Comparison of ENCODE assay signal across 21 cellular contexts in the genomic region with DNA sequence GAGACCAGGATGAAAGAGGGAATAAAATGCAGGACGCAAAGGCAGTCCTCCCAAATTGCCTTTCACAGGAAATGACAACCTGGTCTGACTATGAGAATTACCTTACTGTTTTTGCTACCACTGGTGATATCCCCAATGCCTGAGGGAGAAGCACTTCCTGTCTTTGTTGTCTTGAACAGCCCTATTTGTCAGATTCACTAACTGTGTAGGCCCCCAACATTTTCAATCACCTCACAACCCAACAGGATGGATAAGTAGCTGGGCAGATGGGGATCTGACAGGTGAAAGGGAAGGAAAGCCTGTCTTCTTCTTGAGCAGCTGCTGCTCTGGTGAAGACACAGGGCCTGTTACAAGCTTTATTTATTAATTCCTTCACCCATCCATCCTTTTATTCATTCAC. TPM values are rescaled to one million over a fixed set of nuclear protein-coding genes. Genes with fewer than 3 reads are reported as not detected.
DNase-seq lines count a peak whose midpoint lies in the region; ATAC-seq and TF ChIP-seq lines count a peak whose summit lies in the region.
"Had no signal": no experiment of that assay in that cellular context is flagged by ENCODE, and none has a peak within 500 bp of the region (broad histone marks: within the 10 kb centered on the region; RNA-seq: fewer than 3 reads in every experiment).

No MANE protein-coding gene starts in this region.

- no peak for ATAC-seq in activated naive CD4-positive, alpha-beta T cell treated with anti-CD3 and anti-CD28 coated beads, Interleukin-2, amount 50 U/mL, for 72 hours
- ATAC-seq in activated CD8-positive, alpha-beta T cell treated with anti-CD3 and anti-CD28 coated beads for 36 hours: no peak

- H3K4me3 Mint-ChIP-seq in activated naive CD4-positive, alpha-beta T cell treated with anti-CD3 and anti-CD28 coated beads, Interleukin-2, amount 10 ng/mL, durations not matched to agents 7 days and 5 days: no peak overlapping the region
- H3K4me3 Mint-ChIP-seq in nephron progenitor cell: no peak overlapping the region
- H3K4me3 Mint-ChIP-seq in activated CD8-positive, alpha-beta T cell treated with anti-CD3 and anti-CD28 coated beads for 36 hours: no peak overlapping the region
- H3K4me3 Mint-ChIP-seq: CD4-positive, alpha-beta memory T cell had no signal

- intact Hi-C loops in activated CD8-positive, alpha-beta T cell treated with anti-CD3 and anti-CD28 coated beads for 36 hours (cut with micrococcal nuclease): no loop called here

- peak overlapping the region; percentile 17 for H3K27ac Mint-ChIP-seq in activated naive CD4-positive, alpha-beta T cell treated with anti-CD3 and anti-CD28 coated beads, Interleukin-2, amount 10 ng/mL, durations not matched to agents 7 days and 5 days
- no peak overlapping the region for H3K27ac Mint-ChIP-seq in activated naive CD4-positive, alpha-beta T cell treated with anti-CD3 and anti-CD28 coated beads, Interleukin-2, amount 50 U/mL, for 72 hours
- H3K27ac Mint-ChIP-seq in nephron progenitor cell: no peak overlapping the region
- H3K27ac Mint-ChIP-seq in activated CD8-positive, alpha-beta T cell treated with anti-CD3 and anti-CD28 coated beads for 36 hours: no peak overlapping the region
- H3K27ac Mint-ChIP-seq: CD4-positive, alpha-beta memory T cell had no signal

- CTCF ChIA-PET in activated naive CD4-positive, alpha-beta T cell treated with anti-CD3 and anti-CD28 coated beads, Interleukin-2, amount 10 ng/mL, durations not matched to agents 7 days and 5 days (lab: Charles Lee): interaction anchor here (1.0 to 1.7 kb wide), 5 partner anchors 15 to 86 kb away, joined by 3 to 5 read pairs (median 3); no protein-coding TSS in a partner anchor
- CTCF ChIA-PET in activated CD8-positive, alpha-beta T cell treated with anti-CD3 and anti-CD28 coated beads for 36 hours (lab: Charles Lee): interaction anchor here (1.2 to 2.4 kb wide), 4 partner anchors 13 to 69 kb away, joined by 3 to 12 read pairs (median 4); no protein-coding TSS in a partner anchor

- peaks cover 10% of the 10 kb centered on the region for H3K4me1 Mint-ChIP-seq in activated naive CD4-positive, alpha-beta T cell treated with anti-CD3 and anti-CD28 coated beads, Interleukin-2, amount 10 ng/mL, durations not matched to agents 7 days and 5 days
- no peaks in the 10 kb centered on the region for H3K4me1 Mint-ChIP-seq in nephron progenitor cell
- peaks cover 2% of the 10 kb centered on the region for H3K4me1 Mint-ChIP-seq in activated CD8-positive, alpha-beta T cell treated with anti-CD3 and anti-CD28 coated beads for 36 hours (ENCODE audit: low read depth)

- POLR2A ChIA-PET in activated CD8-positive, alpha-beta T cell treated with anti-CD3 and anti-CD28 coated beads for 36 hours (lab: Charles Lee): interaction anchor here (0.9 kb wide), 1 partner anchor 12 kb away, joined by 3 read pairs; no protein-coding TSS in a partner anchor

- H3K27me3 Mint-ChIP-seq in activated naive CD4-positive, alpha-beta T cell treated with anti-CD3 and anti-CD28 coated beads, Interleukin-2, amount 10 ng/mL, durations not matched to agents 7 days and 5 days: peaks cover 16% of the 10 kb centered on the region
- no peaks in the 10 kb centered on the region for H3K27me3 Mint-ChIP-seq in nephron progenitor cell (ENCODE audit: low read depth, poor library complexity)
- peaks cover 1% of the 10 kb centered on the region for H3K27me3 Mint-ChIP-seq in activated CD8-positive, alpha-beta T cell treated with anti-CD3 and anti-CD28 coated beads for 36 hours

- DNase-seq in activated naive CD4-positive, alpha-beta T cell treated with anti-CD3 and anti-CD28 coated beads, Interleukin-2, amount 10 ng/mL, durations not matched to agents 7 days and 5 days: no peak
- no peak for DNase-seq in activated naive CD4-positive, alpha-beta T cell treated with anti-CD3 and anti-CD28 coated beads, Interleukin-2, amount 50 U/mL, for 72 hours (ENCODE audit: low spot score in 2 of 2)
- DNase-seq in NCI-H226: peak; percentile 17
- peak; percentile 44 for DNase-seq in dermis blood vessel endothelial cell
- no peak for DNase-seq in nephron progenitor cell
- no peak for DNase-seq in activated CD8-positive, alpha-beta T cell treated with anti-CD3 and anti-CD28 coated beads for 36 hours
- DNase-seq in midbrain (lab: John Stamatoyannopoulos, UW): no peak
- DNase-seq: C1 segment of cervical spinal cord; Calu3; CD4-positive, alpha-beta memory T cell; COR-L47; DMS53; DMS79 treated with DMSO at 0.1 percent for 48 hours; GF-D8; H7; HCEC 1CT had no signal

- H3K9me3 Mint-ChIP-seq in activated naive CD4-positive, alpha-beta T cell treated with anti-CD3 and anti-CD28 coated beads, Interleukin-2, amount 10 ng/mL, durations not matched to agents 7 days and 5 days: peaks cover 1% of the 10 kb centered on the region
- no peaks in the 10 kb centered on the region for H3K9me3 Mint-ChIP-seq in activated naive CD4-positive, alpha-beta T cell treated with anti-CD3 and anti-CD28 coated beads, Interleukin-2, amount 50 U/mL, for 72 hours
- no peaks in the 10 kb centered on the region for H3K9me3 Mint-ChIP-seq in nephron progenitor cell
- H3K9me3 Mint-ChIP-seq in activated CD8-positive, alpha-beta T cell treated with anti-CD3 and anti-CD28 coated beads for 36 hours: no peaks in the 10 kb centered on the region

- H3K36me3 Mint-ChIP-seq in activated naive CD4-positive, alpha-beta T cell treated with anti-CD3 and anti-CD28 coated beads, Interleukin-2, amount 10 ng/mL, durations not matched to agents 7 days and 5 days: peaks cover 4% of the 10 kb centered on the region
- H3K36me3 Mint-ChIP-seq in activated naive CD4-positive, alpha-beta T cell treated with anti-CD3 and anti-CD28 coated beads, Interleukin-2, amount 50 U/mL, for 72 hours: no peaks in the 10 kb centered on the region
- H3K36me3 Mint-ChIP-seq in nephron progenitor cell (ENCODE audit: low read depth): no peaks in the 10 kb centered on the region
- H3K36me3 Mint-ChIP-seq in activated CD8-positive, alpha-beta T cell treated with anti-CD3 and anti-CD28 coated beads for 36 hours (ENCODE audit: low read depth): no peaks in the 10 kb centered on the region
- H3K36me3 Mint-ChIP-seq: CD4-positive, alpha-beta memory T cell had no signal

- no peak for TF ChIP-seq CTCF in nephron progenitor cell (IDR thresholded peaks at IDR 0.05)
- no peak for TF ChIP-seq CTCF in activated CD8-positive, alpha-beta T cell treated with anti-CD3 and anti-CD28 coated beads for 36 hours (IDR thresholded peaks at IDR 0.05)

RNA-seq across cellular contexts. Expression of gene ESM1, which starts 9.7 kb away (rescaled TPM):
- total RNA-seq in activated naive CD4-positive, alpha-beta T cell treated with anti-CD3 and anti-CD28 coated beads, Interleukin-2, amount 50 U/mL, for 72 hours: not detected
- 54.5 and 70.8 TPM in 2 replicates for total RNA-seq in dermis blood vessel endothelial cell
- total RNA-seq in activated CD8-positive, alpha-beta T cell treated with anti-CD3 and anti-CD28 coated beads for 36 hours: under 1 TPM; 0.20 to 0.47 TPM
- total RNA-seq: A673, Calu3, G401, H1, H7 had no signal

RNA-seq across cellular contexts. Expression of gene GZMK, which starts 48.4 kb away (rescaled TPM):
- under 1 TPM in 1 of 2 donors, not detected in 1; 0.98 TPM for total RNA-seq in activated naive CD4-positive, alpha-beta T cell treated with anti-CD3 and anti-CD28 coated beads, Interleukin-2, amount 50 U/mL, for 72 hours
- not detected in 2 replicates for total RNA-seq in dermis blood vessel endothelial cell
- 1 to 10 TPM; 5.2 to 6.2 TPM for total RNA-seq in activated CD8-positive, alpha-beta T cell treated with anti-CD3 and anti-CD28 coated beads for 36 hours
- total RNA-seq: A172, A673, Calu3, Daoy, G401, H1, H7 had no signal

Comparison
In these comparisons a context has a peak if more than half of its experiments do, and no peak if none do; other contexts are left out.
1. DNase-seq: peak in NCI-H226 (single experiment) and dermis blood vessel endothelial cell (single experiment); none in activated naive CD4-positive, alpha-beta T cell treated with anti-CD3 and anti-CD28 coated beads, Interleukin-2, amount 10 ng/mL, durations not matched to agents 7 days and 5 days (single experiment), activated naive CD4-positive, alpha-beta T cell treated with anti-CD3 and anti-CD28 coated beads, Interleukin-2, amount 50 U/mL, for 72 hours (0 of 2), nephron progenitor cell (single experiment), activated CD8-positive, alpha-beta T cell treated with anti-CD3 and anti-CD28 coated beads for 36 hours (single experiment) and midbrain (single experiment).
2. RNA of gene ESM1, which starts 9.7 kb away (total RNA-seq): 54.5 to 70.8 TPM in dermis blood vessel endothelial cell; 0.20 to 0.47 TPM in activated CD8-positive, alpha-beta T cell treated with anti-CD3 and anti-CD28 coated beads for 36 hours and not detected in activated naive CD4-positive, alpha-beta T cell treated with anti-CD3 and anti-CD28 coated beads, Interleukin-2, amount 50 U/mL, for 72 hours; every median in the first group is over 10 times any median in the second.